ENCODE assay signal across 14 cellular contexts in the genomic region with DNA sequence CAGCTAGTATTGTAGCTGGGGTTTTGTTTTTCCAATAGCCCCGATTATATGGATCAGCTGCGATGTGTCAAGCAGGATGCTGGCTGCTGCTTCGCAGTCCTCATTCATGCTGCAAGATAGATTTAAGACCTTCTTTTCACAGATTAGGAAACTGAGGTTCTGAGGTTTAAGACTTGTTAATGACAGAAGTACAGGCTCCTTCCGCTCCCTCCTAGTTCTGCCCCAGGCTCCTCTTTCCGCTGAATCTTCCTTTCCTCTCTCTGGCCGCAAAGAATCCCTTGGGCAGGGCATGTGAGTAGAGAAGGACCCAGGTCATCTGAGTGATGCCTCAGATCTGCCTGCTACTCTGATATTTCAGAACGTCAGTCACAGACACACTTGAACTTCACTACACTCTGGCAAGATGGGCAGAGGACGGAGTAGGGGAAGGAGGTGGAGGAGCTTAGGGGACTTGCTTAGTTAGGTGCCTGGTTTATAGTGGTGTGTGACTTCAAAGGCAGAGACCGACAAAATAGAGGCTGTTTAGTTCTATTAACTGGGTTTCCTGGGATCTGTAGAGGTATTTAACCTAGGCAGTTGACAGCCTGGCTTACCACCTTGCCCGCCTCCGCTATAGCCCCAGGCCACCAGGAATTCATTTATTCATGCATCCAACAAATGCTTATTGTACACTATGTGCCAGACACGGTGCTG. TPM values are rescaled to one million over a fixed set of nuclear protein-coding genes. Genes with fewer than 3 reads are reported as not detected.
A peak's percentile ranks its signal among the peaks of the same experiment; 100 is the strongest.
DNase-seq lines count a peak whose midpoint lies in the region; ATAC-seq, FAIRE-seq and TF ChIP-seq lines count a peak whose summit lies in the region.
"Had no signal": no experiment of that assay in that cellular context is flagged by ENCODE, and none has a peak within 500 bp of the region (broad histone marks: within the 10 kb centered on the region; RNA-seq: fewer than 3 reads in every experiment).

No MANE protein-coding gene starts in this region.

- no peaks in the 10 kb centered on the region for H3K36me3 ChIP-seq in GM23338 (ENCODE audit: insufficient read depth)
- H3K36me3 ChIP-seq in H1 (ENCODE audit: control insufficient read depth in 2 of 4, insufficient read depth in 4 of 4, low read length in 3 of 4), result no peaks in the 10 kb centered on the region; a peak in 1 of 8 replicates
- H3K36me3 ChIP-seq in osteoblast (ENCODE audit: insufficient read depth, low read length), result no peaks in the 10 kb centered on the region
- H3K36me3 ChIP-seq: MG63 had no signal

- no peak overlapping the region for H2AK5ac ChIP-seq in H1 (ENCODE audit: low read depth, low read length)

- H3K18ac ChIP-seq in H1 (ENCODE audit: extremely low read depth, low read length), result no peak overlapping the region

- peaks cover 16% of the 10 kb centered on the region for H4K20me1 ChIP-seq in GM23338 (replicated peaks; ENCODE audit: insufficient read depth)
- peaks cover 7 to 16% of the 10 kb centered on the region in 2 experiments for H4K20me1 ChIP-seq in H1 (replicated peaks in 1 of 2; ENCODE audit: control insufficient read depth in 1 of 2, insufficient read depth in 2 of 2, low read length in 2 of 2)
- no peaks in the 10 kb centered on the region for H4K20me1 ChIP-seq in osteoblast (ENCODE audit: insufficient read depth, low read length)

- no peaks in the 10 kb centered on the region for H3K9me2 ChIP-seq in GM23338 (ENCODE audit: insufficient read depth)

- H3K14ac ChIP-seq in H1 (ENCODE audit: insufficient read length), result no peak overlapping the region

- 77% methylated on average over 12 of the region's 12 CpGs; no CpG with 5 or more reads in 1 of the 2 experiments for WGBS in H1 (ENCODE audit: extremely low coverage in 1 of 2, insufficient coverage in 1 of 2, insufficient read length in 1 of 2, insufficient replicate concordance in 2 of 2, low coverage in 1 of 2, low lambda C conversion rate in 2 of 2, missing lambda C conversion rate in 1 of 2), 2 experiments

- no peak overlapping the region for H3K56ac ChIP-seq in H1 (replicated peaks; ENCODE audit: insufficient read length, low read depth, low read length)

- peaks cover 56% of the 10 kb centered on the region for H3K27me3 ChIP-seq in GM23338 (ENCODE audit: insufficient read depth)
- peaks cover 8 to 39% (median 32%) of the 10 kb centered on the region in 4 experiments; a peak in 6 of 7 replicates for H3K27me3 ChIP-seq in H1 (replicated peaks in 1 of 4; ENCODE audit: control insufficient read depth in 3 of 4, extremely low read depth in 1 of 4, insufficient read depth in 3 of 4, low read length in 3 of 4)
- H3K27me3 ChIP-seq in osteoblast (ENCODE audit: insufficient read depth, low read length), result peaks cover 51% of the 10 kb centered on the region

- no peak for FAIRE-seq in H1 (lab: Jason Lieb, UNC)
- FAIRE-seq: G401.6, GM12891 had no signal

- H3K23ac ChIP-seq in H1 (ENCODE audit: insufficient read length), result no peak overlapping the region

- H3K79me1 ChIP-seq in H1 (ENCODE audit: low read depth, low read length), result peaks cover 18% of the 10 kb centered on the region

- H3K27me3 Mint-ChIP-seq in GM23338 (ENCODE audit: insufficient read depth, low read depth, poor library complexity) (peaks cover 39% of the 10 kb centered on the region), T-helper 17 cell (peaks cover 80% of the 10 kb centered on the region)
- peaks cover 57% of the 10 kb centered on the region for H3K27me3 Mint-ChIP-seq in activated CD4-positive, alpha-beta T cell treated with anti-CD3 and anti-CD28 coated beads, Interleukin-2, amount 10 ng/mL, durations not matched to agents 24 days and 14 days
- peaks cover 75 to 98% of the 10 kb centered on the region in 2 donors for H3K27me3 Mint-ChIP-seq in effector memory CD8-positive, alpha-beta T cell

- H3K4me2 ChIP-seq in GM23338 (peak overlapping the region; percentile 96), H1 (ENCODE audit: insufficient read depth in 1 of 2, low read depth in 2 of 2, low read length in 2 of 2) (peak overlapping the region; percentile 84 to 99; a peak in 3 of 4 replicates), osteoblast (ENCODE audit: insufficient read depth, low read length) (no peak overlapping the region)

- TF ChIP-seq POLR2A in H1 (IDR thresholded peaks at IDR 0.05; ENCODE audit: control extremely low read depth in 1 of 2, low read depth in 2 of 2, low read length in 2 of 2), result no peak

- H2BK20ac ChIP-seq in H1 (ENCODE audit: low read length), result no peak overlapping the region

- H3K4me1 Mint-ChIP-seq in GM23338 (peaks cover 20% of the 10 kb centered on the region), T-helper 17 cell (peaks cover 17% of the 10 kb centered on the region)
- no peaks in the 10 kb centered on the region for H3K4me1 Mint-ChIP-seq in activated CD4-positive, alpha-beta T cell treated with anti-CD3 and anti-CD28 coated beads, Interleukin-2, amount 10 ng/mL, durations not matched to agents 24 days and 14 days
- H3K4me1 Mint-ChIP-seq in effector memory CD8-positive, alpha-beta T cell (ENCODE audit: low read depth in 2 of 2), result peaks cover 0 to 9% of the 10 kb centered on the region in 2 donors

- intact Hi-C loops in activated CD4-positive, alpha-beta T cell treated with anti-CD3 and anti-CD28 coated beads, Interleukin-2, amount 10 ng/mL, durations not matched to agents 24 days and 14 days (cut with micrococcal nuclease), result no loop called here

- no peak overlapping the region for H2BK120ac ChIP-seq in H1 (replicated peaks; ENCODE audit: low read depth, low read length)

- H4K8ac ChIP-seq in H1 (ENCODE audit: extremely low read depth, insufficient read depth, low read length), result no peak overlapping the region

- H3K79me2 ChIP-seq in GM23338 (replicated peaks; ENCODE audit: insufficient read depth) (peaks cover 30% of the 10 kb centered on the region), H1 (ENCODE audit: control insufficient read depth in 1 of 2, insufficient read depth in 2 of 2, low read length in 2 of 2) (peaks cover 0 to 10% of the 10 kb centered on the region in 2 experiments; a peak in 1 of 4 replicates), osteoblast (ENCODE audit: insufficient read depth, low read length) (no peaks in the 10 kb centered on the region)

- peaks cover 32% of the 10 kb centered on the region for H3K23me2 ChIP-seq in H1 (ENCODE audit: low read depth, low read length)

- TF ChIP-seq CTCF in GM23338 (conservative IDR thresholded peaks at IDR 0.05; ENCODE audit: low read depth in 2 of 2), result no peak
- TF ChIP-seq CTCF in H1 (IDR thresholded peaks at IDR 0.05; ENCODE audit: control extremely low read depth in 1 of 3, insufficient read depth in 1 of 3, low read depth in 1 of 3, low read length in 3 of 3), result no peak
- no peak for TF ChIP-seq CTCF in osteoblast (IDR thresholded peaks at IDR 0.05; ENCODE audit: extremely low read depth, low read depth, low read length)

- DNase-seq in GM23338 (ENCODE audit: low spot score), result no peak
- DNase-seq in T-helper 17 cell, result no peak
- DNase-seq in H1 (ENCODE audit: low read depth in 1 of 2, low spot score in 2 of 2), result no peak
- DNase-seq in osteoblast (ENCODE audit: insufficient read length, low spot score, missing footprints), result peak; percentile 45
- DNase-seq in activated CD4-positive, alpha-beta T cell treated with anti-CD3 and anti-CD28 coated beads, Interleukin-2, amount 10 ng/mL, durations not matched to agents 24 days and 14 days, result no peak
- no peak for DNase-seq in effector memory CD8-positive, alpha-beta T cell
- DNase-seq in NCI-H2081 treated with DMSO at 0.1 percent for 48 hours (lab: John Stamatoyannopoulos, UW), result no peak
- DNase-seq: AML-193, MG63, NCI-H2171, NCI-H748 treated with DMSO at 0.1 percent for 48 hours had no signal

- H3K4me3 Mint-ChIP-seq in GM23338, result peak overlapping the region; percentile 79
- peak overlapping the region; percentile 58 for H3K4me3 Mint-ChIP-seq in T-helper 17 cell
- no peak overlapping the region for H3K4me3 Mint-ChIP-seq in activated CD4-positive, alpha-beta T cell treated with anti-CD3 and anti-CD28 coated beads, Interleukin-2, amount 10 ng/mL, durations not matched to agents 24 days and 14 days
- no peak overlapping the region for H3K4me3 Mint-ChIP-seq in effector memory CD8-positive, alpha-beta T cell

- POLR2A ChIA-PET in H1 (lab: Charles Lee; ENCODE audit: partially characterized antibody), result interaction anchor here (0.7 kb wide), 1 partner anchor 122 kb away, joined by 3 read pairs; no protein-coding TSS in a partner anchor

- H3K4ac ChIP-seq in H1 (replicated peaks; ENCODE audit: insufficient read length, low read depth, low read length), result no peak overlapping the region

- H3K4me3 ChIP-seq in GM23338, result peak overlapping the region; percentile 80
- H3K4me3 ChIP-seq in H1 (ENCODE audit: extremely low read depth in 1 of 4, insufficient read depth in 2 of 4, low read depth in 3 of 4, low read length in 4 of 4), result peak overlapping the region in 1 of 4 experiments; percentile 74; a peak in 1 of 8 replicates
- H3K4me3 ChIP-seq in osteoblast (ENCODE audit: insufficient read depth, low read length), result no peak overlapping the region
- H3K4me3 ChIP-seq: MG63 had no signal

- H3F3A ChIP-seq in GM23338 (replicated peaks; ENCODE audit: low read depth), result peaks cover 7% of the 10 kb centered on the region

- no peak overlapping the region for H4K5ac ChIP-seq in H1 (ENCODE audit: insufficient read length, low read depth, low read length)

- H2BK15ac ChIP-seq in H1 (ENCODE audit: low read length), result no peak overlapping the region

- CTCF ChIA-PET in H1 (lab: Charles Lee; ENCODE audit: partially characterized antibody), result interaction anchor here (0.9 to 2.0 kb wide), 9 partner anchors 9 to 473 kb away, joined by 3 to 10 read pairs (median 4); no protein-coding TSS in a partner anchor

- no peak overlapping the region for H2BK5ac ChIP-seq in H1 (ENCODE audit: low read depth, low read length)

- H3K9ac ChIP-seq in H1 (replicated peaks in 1 of 4; ENCODE audit: extremely low read depth in 1 of 4, low read depth in 3 of 4, low read length in 3 of 4), result no peak overlapping the region

- no peaks in the 10 kb centered on the region; the same call in 2 of the 3 replicates for H3K9me3 Mint-ChIP-seq in GM23338
- H3K9me3 Mint-ChIP-seq in activated CD4-positive, alpha-beta T cell treated with anti-CD3 and anti-CD28 coated beads, Interleukin-2, amount 10 ng/mL, durations not matched to agents 24 days and 14 days, result no peaks in the 10 kb centered on the region
- no peaks in the 10 kb centered on the region for H3K9me3 Mint-ChIP-seq in effector memory CD8-positive, alpha-beta T cell

- no peak overlapping the region for H4K91ac ChIP-seq in H1 (replicated peaks; ENCODE audit: insufficient read length, low read length)

- no peak overlapping the region for H3K27ac Mint-ChIP-seq in GM23338
- H3K27ac Mint-ChIP-seq in T-helper 17 cell, result no peak overlapping the region
- H3K27ac Mint-ChIP-seq in activated CD4-positive, alpha-beta T cell treated with anti-CD3 and anti-CD28 coated beads, Interleukin-2, amount 10 ng/mL, durations not matched to agents 24 days and 14 days, result no peak overlapping the region
- no peak overlapping the region for H3K27ac Mint-ChIP-seq in effector memory CD8-positive, alpha-beta T cell

- H3K4me1 ChIP-seq in GM23338 (ENCODE audit: insufficient read depth) (peaks cover 22% of the 10 kb centered on the region), H1 (replicated peaks in 1 of 4; ENCODE audit: control insufficient read depth in 3 of 4, insufficient read depth in 4 of 4, low read length in 3 of 4) (peaks cover 12 to 24% (median 18%) of the 10 kb centered on the region in 4 experiments), osteoblast (ENCODE audit: insufficient read depth, low read length) (no peaks in the 10 kb centered on the region)

- ATAC-seq in GM23338 (no peak), T-helper 17 cell (no peak)
- no peak for ATAC-seq in effector memory CD8-positive, alpha-beta T cell (replicated peaks)
- ATAC-seq: Panc1 had no signal

- H2AFZ ChIP-seq in GM23338 (no peak overlapping the region), H1 (ENCODE audit: low read length) (no peak overlapping the region), osteoblast (ENCODE audit: low read length) (no peak overlapping the region)

- no peaks in the 10 kb centered on the region; the same call in 2 of the 3 replicates for H3K36me3 Mint-ChIP-seq in GM23338 (ENCODE audit: low read depth)
- H3K36me3 Mint-ChIP-seq in T-helper 17 cell (ENCODE audit: low read depth), result peaks cover 10% of the 10 kb centered on the region
- no peaks in the 10 kb centered on the region for H3K36me3 Mint-ChIP-seq in activated CD4-positive, alpha-beta T cell treated with anti-CD3 and anti-CD28 coated beads, Interleukin-2, amount 10 ng/mL, durations not matched to agents 24 days and 14 days (ENCODE audit: low read depth)
- H3K36me3 Mint-ChIP-seq in effector memory CD8-positive, alpha-beta T cell (ENCODE audit: insufficient read depth), result no peaks in the 10 kb centered on the region

- no peak overlapping the region for H2BK12ac ChIP-seq in H1 (ENCODE audit: low read depth, low read length)

- H3K27ac ChIP-seq in GM23338 (ENCODE audit: low read depth) (no peak overlapping the region), H1 (ENCODE audit: low read depth, low read length) (no peak overlapping the region), osteoblast (ENCODE audit: low read depth, low read length) (no peak overlapping the region)

- H3K9me3 ChIP-seq in T-helper 17 cell (ENCODE audit: control insufficient read depth, low read length, poor library complexity, severe bottlenecking), result no peaks in the 10 kb centered on the region
- no peaks in the 10 kb centered on the region for H3K9me3 ChIP-seq in H1 (ENCODE audit: insufficient read depth in 2 of 2, low read depth in 1 of 2, low read length in 1 of 2)
- no peaks in the 10 kb centered on the region for H3K9me3 ChIP-seq in osteoblast (ENCODE audit: low read depth, low read length)
- H3K9me3 ChIP-seq: MG63 had no signal

- TF ChIP-seq RAD21 in H1 (IDR thresholded peaks at IDR 0.05 in 1 of 2, conservative IDR thresholded peaks at IDR 0.05 in 1 of 2; ENCODE audit: low read depth in 2 of 2, low read length in 2 of 2), result no peak

- TF ChIP-seq EP300 in H1 (IDR thresholded peaks at IDR 0.05; ENCODE audit: borderline replicate concordance in 1 of 2, low read depth in 2 of 2, low read length in 2 of 2), result no peak

RNA-seq across cellular contexts. Expression of a gene that starts 4.2 kb away (rescaled TPM):
- 15.6 and 17.9 TPM in 2 replicates for total RNA-seq in GM23338 (2014; rRNA removed; shearing (Covaris generic))
- polyA plus RNA-seq in GM23338 (2016; fragmentation: Nextera tagmentation; extraction: Ambion mirVana), result 14.5 and 15.7 TPM in 2 replicates
- not detected for total RNA-seq in T-helper 17 cell
- total RNA-seq in H1 (2021; fragmentation: NEBNext Ultra II Directional; extraction: Animal tissue kit (Norgen Biotek cat#: 25700)), result 28.5 and 29.1 TPM in 2 replicates
- polyA plus RNA-seq in H1 (2011; rRNA removed), result 22.5 and 37.6 TPM in 2 replicates
- 13.3 TPM for polyA plus RNA-seq in H1 (2011; cell fraction: cytosol; rRNA removed)
- polyA plus RNA-seq in H1 (2011; cell fraction: nucleus; rRNA removed), result 27.6 TPM
- polyA plus RNA-seq in H1 (2012, experiment 1 of 2), result 15.1 to 20.1 TPM (median 18.1 TPM) in 4 replicates
- polyA plus RNA-seq in H1 (2012, experiment 2 of 2), result 14.3 TPM
- polyA plus RNA-seq in H1 (2013, experiment 1 of 2), result 31.3 TPM
- 36.2 TPM for polyA plus RNA-seq in H1 (2013, experiment 2 of 2)
- 12.0 and 17.4 TPM in 2 replicates for polyA minus RNA-seq in H1 (2011; rRNA and poly(A)+ RNA removed)
- 19.3 TPM for polyA minus RNA-seq in H1 (2011; cell fraction: cytosol; rRNA and poly(A)+ RNA removed)
- 14.6 TPM for polyA minus RNA-seq in H1 (2011; cell fraction: nucleus; rRNA and poly(A)+ RNA removed)
- not detected in 2 replicates for total RNA-seq in osteoblast
- not detected in 2 replicates for total RNA-seq in activated CD4-positive, alpha-beta T cell treated with anti-CD3 and anti-CD28 coated beads, Interleukin-2, amount 10 ng/mL, durations not matched to agents 24 days and 14 days

Comparison
In these comparisons a context has a peak if more than half of its experiments do, and no peak if none do; other contexts are left out.
1. H3K4me3 Mint-ChIP-seq: peak in GM23338 (single experiment) and T-helper 17 cell (single experiment); none in activated CD4-positive, alpha-beta T cell treated with anti-CD3 and anti-CD28 coated beads, Interleukin-2, amount 10 ng/mL, durations not matched to agents 24 days and 14 days (single experiment) and effector memory CD8-positive, alpha-beta T cell (0 of 2).
2. RNA of a gene that starts 4.2 kb away (total RNA-seq): 28.5 to 29.1 TPM in H1 and 15.6 to 17.9 TPM in GM23338; not detected in T-helper 17 cell, not detected in osteoblast and not detected in activated CD4-positive, alpha-beta T cell treated with anti-CD3 and anti-CD28 coated beads, Interleukin-2, amount 10 ng/mL, durations not matched to agents 24 days and 14 days; every median in the first group is over 10 times any median in the second.